ENCODE assay signal across 1 cellular context in genomic region chr17:29588561-29589411, GRCh38.
TF ChIP-seq lines count a peak whose summit lies in the region.

No MANE protein-coding gene starts in this region.

TF ChIP-seq in GM23338, 12 proteins besides CTCF, POLR2A, EP300 and RAD21 (continued from another document):
- no peak for TF ChIP-seq ZNF462 (CRISPR knock-in tag; IDR thresholded peaks at IDR 0.05)
